In genomic region chr16:67463059-67463458, GRCh38 we compare ENCODE assay signal across 33 cellular contexts. TPM values are rescaled to one million over a fixed set of nuclear protein-coding genes. Genes with fewer than 3 reads are reported as not detected.
DNase-seq lines count a peak whose midpoint lies in the region; ATAC-seq, FAIRE-seq and TF ChIP-seq lines count a peak whose summit lies in the region.
"Had no signal": no experiment of that assay in that cellular context is flagged by ENCODE, and none has a peak within 500 bp of the region (broad histone marks: within the 10 kb centered on the region; RNA-seq: fewer than 3 reads in every experiment).

No MANE protein-coding gene starts in this region.

- TF ChIP-seq POLR2A in A549 (IDR thresholded peaks at IDR 0.05; ENCODE audit: low read length), result no peak
- TF ChIP-seq POLR2A in esophagus squamous epithelium (IDR thresholded peaks at IDR 0.05), result no peak

- H3K4me2 ChIP-seq in A549 (no peak overlapping the region), osteoblast (ENCODE audit: insufficient read depth, low read length) (no peak overlapping the region)

- DNase-seq in A549 (ENCODE audit: low read depth in 1 of 2, low spot score in 1 of 2) (no peak), LoVo (ENCODE audit: low spot score) (peak; percentile 45), esophagus squamous epithelium (lab: John Stamatoyannopoulos, UW) (no peak), osteoblast (ENCODE audit: insufficient read length, low spot score, missing footprints) (peak; percentile 82), midbrain (lab: John Stamatoyannopoulos, UW) (no peak), NCI-H510A (lab: John Stamatoyannopoulos, UW) (no peak)
- DNase-seq: activated CD4-positive, alpha-beta T cell treated with anti-CD3 and anti-CD28 coated beads for 1 hour; activated CD8-positive, alpha-beta T cell treated with anti-CD3 and anti-CD28 coated beads for 36 hours; brain microvascular endothelial cell; effector CD8-positive, alpha-beta T cell; lower lobe of right lung; MM.1S; NCI-H1417 treated with DMSO at 0.1 percent for 48 hours; NCI-H2081 treated with DMSO at 0.1 percent for 48 hours; NCI-H524; retina; stimulated activated CD4-positive, alpha-beta T cell treated with anti-CD3 and anti-CD28 coated beads, Interleukin-4, amount 100 ng/mL, for 1 hour; stimulated activated naive CD4-positive, alpha-beta T cell; T-helper 1 cell had no signal

- H3K4me3 ChIP-seq in A549, result no peak overlapping the region
- H3K4me3 ChIP-seq in esophagus squamous epithelium, result no peak overlapping the region
- H3K4me3 ChIP-seq in osteoblast (ENCODE audit: insufficient read depth, low read length), result no peak overlapping the region
- H3K4me3 ChIP-seq: GM12878, HAP-1, lower lobe of right lung, SJSA1, thoracic aorta had no signal

- peaks cover 17% of the 10 kb centered on the region; the same call in 2 of the 3 replicates for H3K4me1 ChIP-seq in A549
- H3K4me1 ChIP-seq in esophagus squamous epithelium, result peaks cover 56 to 83% (median 58%) of the 10 kb centered on the region in 3 donors
- peaks cover 28% of the 10 kb centered on the region for H3K4me1 ChIP-seq in osteoblast (ENCODE audit: insufficient read depth, low read length)

- POLR2A ChIA-PET in A549 (lab: Yijun Ruan, JAX), result no interaction called here

- H3K9me3 ChIP-seq in A549 (no peaks in the 10 kb centered on the region), esophagus squamous epithelium (no peaks in the 10 kb centered on the region), osteoblast (ENCODE audit: low read depth, low read length) (no peaks in the 10 kb centered on the region)
- H3K9me3 ChIP-seq: HAP-1, lower lobe of right lung, SJSA1, thoracic aorta had no signal

- 87% methylated on average over 5 of the region's 5 CpGs for WGBS in A549 (ENCODE audit: missing lambda C conversion rate)
- WGBS in esophagus squamous epithelium, 2 donors, result 63 to 88% methylated on average over 1 to 3 of the region's 5 CpGs

- no peak for FAIRE-seq in A549 (lab: Jason Lieb, UNC)
- FAIRE-seq: GM12878, keratinocyte, TTC549 had no signal

- H3K27ac ChIP-seq in A549 (no peak overlapping the region; a peak in 1 of 6 replicates), esophagus squamous epithelium (peak overlapping the region; percentile 40 to 88 (median 80)), osteoblast (ENCODE audit: low read depth, low read length) (no peak overlapping the region)
- H3K27ac ChIP-seq: brain microvascular endothelial cell, SJSA1, thoracic aorta had no signal

- TF ChIP-seq CTCF in A549 (IDR thresholded peaks at IDR 0.05), result no peak
- no peak for TF ChIP-seq CTCF in esophagus squamous epithelium (IDR thresholded peaks at IDR 0.05)
- no peak for TF ChIP-seq CTCF in osteoblast (IDR thresholded peaks at IDR 0.05; ENCODE audit: extremely low read depth, low read depth, low read length)

- TF ChIP-seq RAD21 in A549 (conservative IDR thresholded peaks at IDR 0.05 in 1 of 2, IDR thresholded peaks at IDR 0.05 in 1 of 2), result no peak

- H3K36me3 ChIP-seq in esophagus squamous epithelium, result no peaks in the 10 kb centered on the region
- no peaks in the 10 kb centered on the region for H3K36me3 ChIP-seq in osteoblast (ENCODE audit: insufficient read depth, low read length)
- H3K36me3 ChIP-seq: brain microvascular endothelial cell, HAP-1, thoracic aorta had no signal

- CTCF ChIA-PET in A549 (lab: Yijun Ruan, JAX), result interaction anchor here (1.4 to 13.1 kb wide), 6 partner anchors 12 to 137 kb away, joined by 4 to 176 read pairs (median 22); partner anchors contain the start of genes KCTD19 and LRRC36

- H2AFZ ChIP-seq in osteoblast (ENCODE audit: low read length), result no peak overlapping the region

- intact Hi-C loops in esophagus squamous epithelium (cut with DNase I), result loop anchor here (5.0 kb wide), 1 partner anchor 41 kb away; no protein-coding TSS in a partner anchor

- ATAC-seq in A549, result no peak
- no peak for ATAC-seq in GM19351 (IDR thresholded peaks at IDR 0.05; ENCODE audit: unreplicated experiment)
- no peak for ATAC-seq in GM19023 (IDR thresholded peaks at IDR 0.05; ENCODE audit: unreplicated experiment)
- ATAC-seq: activated CD8-positive, alpha-beta T cell treated with anti-CD3 and anti-CD28 coated beads for 36 hours; esophagus mucosa; GM12878; lower lobe of right lung; Panc1 had no signal

- peaks cover 99% of the 10 kb centered on the region for H3K79me2 ChIP-seq in osteoblast (ENCODE audit: insufficient read depth, low read length)

- peaks cover 90% of the 10 kb centered on the region for H4K20me1 ChIP-seq in osteoblast (ENCODE audit: insufficient read depth, low read length)

- TF ChIP-seq EP300 in A549 (IDR thresholded peaks at IDR 0.05), result no peak

- H3K27me3 ChIP-seq in esophagus squamous epithelium (no peaks in the 10 kb centered on the region), osteoblast (ENCODE audit: insufficient read depth, low read length) (no peaks in the 10 kb centered on the region)
- H3K27me3 ChIP-seq: brain microvascular endothelial cell, SJSA1 had no signal

TF ChIP-seq in A549, 52 proteins besides CTCF, POLR2A, EP300 and RAD21:
- no peak for TF ChIP-seq MYC (IDR thresholded peaks at IDR 0.05; ENCODE audit: borderline replicate concordance, low read length)
- no peak for TF ChIP-seq EHF (CRISPR knock-in tag; IDR thresholded peaks at IDR 0.05)
- TF ChIP-seq NFE2L2 (conservative IDR thresholded peaks at IDR 0.05; ENCODE audit: low read length), result no peak
- TF ChIP-seq MAFK (IDR thresholded peaks at IDR 0.05; ENCODE audit: partially characterized antibody), result peak; percentile 64
- no peak for TF ChIP-seq TFCP2L1 (CRISPR knock-in tag; IDR thresholded peaks at IDR 0.05)
- no peak for TF ChIP-seq RARB (CRISPR knock-in tag; IDR thresholded peaks at IDR 0.05)

RNA-seq across cellular contexts. Expression of gene ATP6V0D1, which starts 17.9 kb away (rescaled TPM):
- polyA plus RNA-seq in A549 (2011; rRNA removed), result 45.6 and 45.7 TPM in 2 replicates
- polyA plus RNA-seq in A549 (2012; cell fraction: cytosol; rRNA removed), result 95.8 and 108 TPM in 2 replicates
- 119 and 120 TPM in 2 replicates for polyA plus RNA-seq in A549 (2012; cell fraction: nucleus; rRNA removed)
- 96.5 to 103 TPM (median 101 TPM) in 3 replicates for polyA plus RNA-seq in A549 (2017; fragmentation: RNase III; extraction: RNeasy Plus Mini Kit Qiagen cat#74134 plus additional on column Dnase treatment)
- 112 and 120 TPM in 2 replicates for polyA minus RNA-seq in A549 (2011; rRNA and poly(A)+ RNA removed)
- total RNA-seq in esophagus squamous epithelium, result 100 to 1,000 TPM in 3 of 4 donors, 10 to 100 TPM in 1; 99.4 to 158 (median 131) TPM
- 146 and 158 TPM in 2 replicates for total RNA-seq in osteoblast

RNA-seq across cellular contexts. Expression of gene AGRP, which starts 20.3 kb away (rescaled TPM):
- polyA plus RNA-seq in A549 (2011; rRNA removed), result not detected in 2 replicates
- polyA plus RNA-seq in A549 (2012; cell fraction: cytosol; rRNA removed), result not detected in 2 replicates
- polyA plus RNA-seq in A549 (2012; cell fraction: nucleus; rRNA removed), result not detected in 2 replicates
- polyA plus RNA-seq in A549 (2017; fragmentation: RNase III; extraction: RNeasy Plus Mini Kit Qiagen cat#74134 plus additional on column Dnase treatment), result not detected in 3 replicates
- polyA minus RNA-seq in A549 (2011; rRNA and poly(A)+ RNA removed), result not detected in 2 replicates
- total RNA-seq in esophagus squamous epithelium, result not detected
- not detected in 2 replicates for total RNA-seq in osteoblast
- total RNA-seq: activated CD8-positive, alpha-beta T cell treated with anti-CD3 and anti-CD28 coated beads for 36 hours; esophagus mucosa; GM12878; myocyte; omental fat pad; SJSA1; thoracic aorta had no signal
- polyA plus RNA-seq: AG04450, IgD-negative memory B cell, keratinocyte had no signal

RNA-seq across cellular contexts. Expression of gene HSD11B2, which starts 32.1 kb away (rescaled TPM):
- polyA plus RNA-seq in A549 (2011; rRNA removed) (0.53 and 0.75 TPM in 2 replicates), A549 (2017; fragmentation: RNase III; extraction: RNeasy Plus Mini Kit Qiagen cat#74134 plus additional on column Dnase treatment) (0.93 to 1.6 TPM (median 1.2 TPM) in 3 replicates)
- 1.3 and 1.5 TPM in 2 replicates for polyA plus RNA-seq in A549 (2012; cell fraction: cytosol; rRNA removed)
- 3.0 and 3.7 TPM in 2 replicates for polyA plus RNA-seq in A549 (2012; cell fraction: nucleus; rRNA removed)
- polyA minus RNA-seq in A549 (2011; rRNA and poly(A)+ RNA removed), result 0.21 and 0.39 TPM in 2 replicates
- total RNA-seq in esophagus squamous epithelium (10 to 100 TPM in 1 of 4 donors, 1 to 10 TPM in 3; 2.1 to 13.0 (median 6.7) TPM), osteoblast (not detected in 2 replicates)
- total RNA-seq: SJSA1, thoracic aorta had no signal
- polyA plus RNA-seq: AG04450, IgD-negative memory B cell had no signal

RNA-seq across cellular contexts. Expression of gene ZDHHC1, which starts 46.8 kb away (rescaled TPM):
- 3.5 and 3.8 TPM in 2 replicates for polyA plus RNA-seq in A549 (2011; rRNA removed)
- polyA plus RNA-seq in A549 (2012; cell fraction: cytosol; rRNA removed), result 6.8 and 10.0 TPM in 2 replicates
- polyA plus RNA-seq in A549 (2012; cell fraction: nucleus; rRNA removed), result 27.1 and 31.1 TPM in 2 replicates
- polyA plus RNA-seq in A549 (2017; fragmentation: RNase III; extraction: RNeasy Plus Mini Kit Qiagen cat#74134 plus additional on column Dnase treatment), result 5.0 to 7.2 TPM (median 5.9 TPM) in 3 replicates
- 3.8 and 9.3 TPM in 2 replicates for polyA minus RNA-seq in A549 (2011; rRNA and poly(A)+ RNA removed)
- 10 to 100 TPM in 1 of 4 donors, 1 to 10 TPM in 3; 2.5 to 11.1 (median 3.8) TPM for total RNA-seq in esophagus squamous epithelium
- 9.0 and 13.3 TPM in 2 replicates for total RNA-seq in osteoblast

Comparison
In these comparisons a context has a peak if more than half of its experiments do, and no peak if none do; other contexts are left out.
1. DNase-seq: peak in LoVo (single experiment) and osteoblast (single experiment); none in A549 (0 of 2), esophagus squamous epithelium (single experiment), midbrain (single experiment) and NCI-H510A (single experiment).
2. H3K27ac ChIP-seq: peak in esophagus squamous epithelium (4 of 4); none in A549 (0 of 2) and osteoblast (single experiment).